In genomic region chr3:49022751-49023171, GRCh38 we compare ENCODE assay signal across 8 cellular contexts. TPM values are rescaled to one million over a fixed set of nuclear protein-coding genes. Genes with fewer than 3 reads are reported as not detected.
DNase-seq lines count a peak whose midpoint lies in the region; ATAC-seq and TF ChIP-seq lines count a peak whose summit lies in the region.

No MANE protein-coding gene starts in this region.

- peak overlapping the region; percentile 98 to 100 (median 99) for H3K9ac ChIP-seq in BLaER1 treated with 17β-estradiol and CSF1 and Interleukin-3, amounts not matched to agents 10 nM and 100 nM
- H3K9ac ChIP-seq in mesenchymal stem cell (ENCODE audit: low read length): peak overlapping the region; percentile 99

- peaks cover 6 to 56% (median 47%) of the 10 kb centered on the region in 11 experiments; a peak in 20 of 22 replicates for H4K20me1 ChIP-seq in BLaER1 treated with 17β-estradiol and CSF1 and Interleukin-3, amounts not matched to agents 10 nM and 100 nM

- H4K91ac ChIP-seq in mesenchymal stem cell (ENCODE audit: low read length): no peak overlapping the region

- no peaks in the 10 kb centered on the region for H3K27me3 ChIP-seq in BLaER1 treated with 17β-estradiol and CSF1 and Interleukin-3, amounts not matched to agents 10 nM and 100 nM
- H3K27me3 ChIP-seq in mesenchymal stem cell (ENCODE audit: control insufficient read depth in 1 of 2, insufficient read depth in 1 of 2, low read length in 2 of 2): no peaks in the 10 kb centered on the region

- H3K23ac ChIP-seq in mesenchymal stem cell (ENCODE audit: low read length in 2 of 2): no peak overlapping the region

- H2BK15ac ChIP-seq in mesenchymal stem cell (ENCODE audit: low read depth, poor library complexity, severe bottlenecking): no peak overlapping the region

- no peak for DNase-seq in Jurkat, Clone E6-1 (ENCODE audit: low read depth, low spot score)
- DNase-seq in astrocyte of the spinal cord (ENCODE audit: low read depth, low spot score) (no peak), mesenchymal stem cell (peak; percentile 36), HuH-7 (ENCODE audit: low spot score) (no peak)
- DNase-seq in effector CD8-positive, alpha-beta T cell (lab: John Stamatoyannopoulos, UW): no peak

- peaks cover 19% of the 10 kb centered on the region for H3K79me1 ChIP-seq in mesenchymal stem cell (replicated peaks; ENCODE audit: low read length, poor library complexity, severe bottlenecking)

- H3K36me3 ChIP-seq in BLaER1 treated with 17β-estradiol and CSF1 and Interleukin-3, amounts not matched to agents 10 nM and 100 nM: peaks cover 47 to 52% (median 50%) of the 10 kb centered on the region in 11 experiments
- peaks cover 48 to 51% of the 10 kb centered on the region in 2 experiments for H3K36me3 ChIP-seq in mesenchymal stem cell (ENCODE audit: control insufficient read depth in 1 of 2, insufficient read depth in 2 of 2, low read depth in 1 of 2, low read length in 2 of 2)

- H4K8ac ChIP-seq in mesenchymal stem cell (ENCODE audit: low read length): no peak overlapping the region

- ATAC-seq in GM19328 (IDR thresholded peaks at IDR 0.05; ENCODE audit: unreplicated experiment): no peak
- ATAC-seq in GM21447 (IDR thresholded peaks at IDR 0.05; ENCODE audit: unreplicated experiment): no peak

- no peak overlapping the region for H2BK12ac ChIP-seq in mesenchymal stem cell (ENCODE audit: low read length in 2 of 2)

- no peak overlapping the region for H3K18ac ChIP-seq in mesenchymal stem cell (ENCODE audit: low read depth in 1 of 2, low read length in 2 of 2)

- TF ChIP-seq CTCF in astrocyte of the spinal cord (IDR thresholded peaks at IDR 0.05; ENCODE audit: low read depth, low read length): no peak

- peaks cover 60 to 70% (median 65%) of the 10 kb centered on the region in 10 experiments for H3K4me1 ChIP-seq in BLaER1 treated with 17β-estradiol and CSF1 and Interleukin-3, amounts not matched to agents 10 nM and 100 nM
- peaks cover 18% of the 10 kb centered on the region for H3K4me1 ChIP-seq in mesenchymal stem cell (ENCODE audit: control insufficient read depth, insufficient read depth, low read depth, low read length)

- no peak overlapping the region for H3K14ac ChIP-seq in mesenchymal stem cell (ENCODE audit: low read length in 2 of 2)

- no peak overlapping the region for H2AFZ ChIP-seq in mesenchymal stem cell (ENCODE audit: low read depth, low read length)

- H3K4me3 ChIP-seq in BLaER1 treated with 17β-estradiol and CSF1 and Interleukin-3, amounts not matched to agents 10 nM and 100 nM: peak overlapping the region; percentile 74 to 99 (median 92)
- H3K4me3 ChIP-seq in Jurkat, Clone E6-1 (ENCODE audit: low read length): peak overlapping the region; percentile 97
- H3K4me3 ChIP-seq in astrocyte of the spinal cord (ENCODE audit: low read depth, low read length) (peak overlapping the region; percentile 86), mesenchymal stem cell (ENCODE audit: insufficient read depth in 1 of 2, low read depth in 1 of 2, low read length in 2 of 2) (peak overlapping the region; percentile 84 to 94)

- in situ Hi-C loops in astrocyte of the spinal cord (cut with HindIII; ENCODE audit: low sequenced_read_pairs): no loop called here

- peak overlapping the region; percentile 96 to 100 (median 99) for H3K27ac ChIP-seq in BLaER1 treated with 17β-estradiol and CSF1 and Interleukin-3, amounts not matched to agents 10 nM and 100 nM
- H3K27ac ChIP-seq in mesenchymal stem cell (ENCODE audit: low read length, poor library complexity, severe bottlenecking): no peak overlapping the region

- no peaks in the 10 kb centered on the region for H3K9me3 ChIP-seq in BLaER1 treated with 17β-estradiol and CSF1 and Interleukin-3, amounts not matched to agents 10 nM and 100 nM (replicated peaks in 1 of 11)
- no peaks in the 10 kb centered on the region for H3K9me3 ChIP-seq in mesenchymal stem cell (ENCODE audit: control insufficient read depth, low read length)

- no peak overlapping the region for H2BK120ac ChIP-seq in mesenchymal stem cell (ENCODE audit: low read depth, low read length)

- H3K4ac ChIP-seq in mesenchymal stem cell (ENCODE audit: low read depth in 1 of 2, low read length in 2 of 2): no peak overlapping the region

- no peak overlapping the region for H2AK5ac ChIP-seq in mesenchymal stem cell (ENCODE audit: low read length, severe bottlenecking)

- no peak overlapping the region for H2BK5ac ChIP-seq in mesenchymal stem cell (ENCODE audit: low read depth, low read length, poor library complexity, severe bottlenecking)

- WGBS in mesenchymal stem cell: 35% methylated on average over 9 of the region's 11 CpGs

- H3K4me2 ChIP-seq in BLaER1 treated with 17β-estradiol and CSF1 and Interleukin-3, amounts not matched to agents 10 nM and 100 nM: peak overlapping the region; percentile 96 to 100 (median 99)
- H3K4me2 ChIP-seq in mesenchymal stem cell (ENCODE audit: low read length, poor library complexity, severe bottlenecking): peak overlapping the region; percentile 58

RNA-seq across cellular contexts. Expression of gene NDUFAF3, which starts 0.8 kb away (rescaled TPM):
- polyA plus RNA-seq in Jurkat, Clone E6-1 (2012; ENCODE audit: insufficient read depth, insufficient read length): 219 TPM
- polyA plus RNA-seq in mesenchymal stem cell (2013, experiment 1 of 2): 113 TPM
- polyA plus RNA-seq in mesenchymal stem cell (2013, experiment 2 of 2): 116 TPM

RNA-seq across cellular contexts. Expression of gene DALRD3, which starts 4.4 kb away (rescaled TPM):
- 76.5 TPM for polyA plus RNA-seq in Jurkat, Clone E6-1 (2012; ENCODE audit: insufficient read depth, insufficient read length)
- 35.4 TPM for polyA plus RNA-seq in mesenchymal stem cell (2013, experiment 1 of 2)
- 34.8 TPM for polyA plus RNA-seq in mesenchymal stem cell (2013, experiment 2 of 2)

RNA-seq across cellular contexts. Expression of gene IMPDH2, which starts 6.4 kb away (rescaled TPM):
- 486 TPM for polyA plus RNA-seq in Jurkat, Clone E6-1 (2012; ENCODE audit: insufficient read depth, insufficient read length)
- polyA plus RNA-seq in mesenchymal stem cell (2013, experiment 1 of 2): 136 TPM
- polyA plus RNA-seq in mesenchymal stem cell (2013, experiment 2 of 2): 134 TPM

RNA-seq across cellular contexts. Expression of gene WDR6, which starts 15.6 kb away (rescaled TPM):
- polyA plus RNA-seq in Jurkat, Clone E6-1 (2012; ENCODE audit: insufficient read depth, insufficient read length): 128 TPM
- polyA plus RNA-seq in mesenchymal stem cell (2013, experiment 1 of 2): 54.8 TPM
- polyA plus RNA-seq in mesenchymal stem cell (2013, experiment 2 of 2): 51.7 TPM

RNA-seq across cellular contexts. Expression of gene P4HTM, which starts 32.7 kb away (rescaled TPM):
- polyA plus RNA-seq in Jurkat, Clone E6-1 (2012; ENCODE audit: insufficient read depth, insufficient read length): not detected
- 19.1 TPM for polyA plus RNA-seq in mesenchymal stem cell (2013, experiment 1 of 2)
- 19.3 TPM for polyA plus RNA-seq in mesenchymal stem cell (2013, experiment 2 of 2)
